19 cellular contexts compared by ENCODE assay signal in the genomic region with DNA sequence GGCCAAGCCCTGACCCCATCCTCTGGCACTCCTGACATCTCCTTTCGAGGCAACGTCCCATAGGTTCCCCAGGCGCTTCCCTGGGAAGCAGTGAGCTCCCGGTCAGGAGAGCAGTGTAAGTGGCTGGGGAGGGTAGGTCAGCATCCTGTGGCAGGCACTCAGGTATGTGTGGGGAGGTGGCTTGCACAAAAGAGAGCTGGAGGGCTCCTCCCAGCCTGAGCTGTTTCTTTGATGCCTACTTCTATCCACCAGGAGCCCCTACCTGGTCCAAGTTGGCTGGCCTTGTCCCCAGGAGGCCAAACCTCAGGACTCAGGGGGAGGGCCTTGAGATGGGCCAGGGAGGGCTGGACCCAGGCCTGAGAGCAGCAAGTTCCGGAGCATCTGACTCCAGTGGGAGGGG. TPM values are rescaled to one million over a fixed set of nuclear protein-coding genes. Genes with fewer than 3 reads are reported as not detected.
DNase-seq lines count a peak whose midpoint lies in the region; ATAC-seq and TF ChIP-seq lines count a peak whose summit lies in the region.
"Had no signal": no experiment of that assay in that cellular context is flagged by ENCODE, and none has a peak within 500 bp of the region (broad histone marks: within the 10 kb centered on the region; RNA-seq: fewer than 3 reads in every experiment).

No MANE protein-coding gene starts in this region.

- no peak overlapping the region for H2AK5ac ChIP-seq in IMR-90 (ENCODE audit: low read depth, low read length)

- H4K91ac ChIP-seq in IMR-90 (ENCODE audit: insufficient read depth, low read depth, low read length), result no peak overlapping the region

- CTCF ChIA-PET in IMR-90 (lab: Yijun Ruan, JAX), result no interaction called here

- H3K56ac ChIP-seq in IMR-90 (ENCODE audit: extremely low read depth, insufficient read depth, low read length), result no peak overlapping the region

- H3K4ac ChIP-seq in IMR-90 (ENCODE audit: low read depth, low read length), result no peak overlapping the region

- H4K20me1 ChIP-seq in IMR-90 (ENCODE audit: insufficient read depth, low read length), result no peaks in the 10 kb centered on the region

- no peak for TF ChIP-seq POLR2A in IMR-90 (IDR thresholded peaks at IDR 0.05; ENCODE audit: low read depth, low read length)

- H3K79me1 ChIP-seq in IMR-90 (ENCODE audit: low read depth in 1 of 2, low read length in 2 of 2), result no peaks in the 10 kb centered on the region

- 80% methylated on average over 1 of the region's 5 CpGs; no CpG with 5 or more reads in 1 of the 2 experiments for WGBS in IMR-90 (ENCODE audit: extremely low coverage in 2 of 2, insufficient read length in 1 of 2), 2 experiments

- TF ChIP-seq CTCF in IMR-90 (conservative IDR thresholded peaks at IDR 0.05; ENCODE audit: low read depth, low read length), result no peak

- no peak overlapping the region for H3K27ac ChIP-seq in IMR-90 (ENCODE audit: insufficient read depth, low read length)
- H3K27ac ChIP-seq in temporal lobe (ENCODE audit: low read depth, low read length), result peak overlapping the region; percentile 81
- H3K27ac ChIP-seq: C4-2B, GM23248, SJCRH30 had no signal

- H3K9ac ChIP-seq in IMR-90 (ENCODE audit: low read depth, low read length) (no peak overlapping the region), iPS-15b (ENCODE audit: low read depth, low read length) (peak overlapping the region; percentile 47)
- H3K9ac ChIP-seq: GM23248 had no signal

- in situ Hi-C loops in IMR-90 (cut with MboI; ENCODE audit: low sequenced_read_pairs), result no loop called here

- H4K5ac ChIP-seq in IMR-90 (ENCODE audit: low read depth, low read length), result no peak overlapping the region

- no peak overlapping the region for H2BK5ac ChIP-seq in IMR-90 (ENCODE audit: low read depth, low read length, poor library complexity, severe bottlenecking)

- H3K36me3 ChIP-seq in IMR-90 (ENCODE audit: control insufficient read depth, insufficient read depth, low read length) (no peaks in the 10 kb centered on the region), iPS-15b (ENCODE audit: control insufficient read depth, insufficient read depth, low read length) (no peaks in the 10 kb centered on the region)
- H3K36me3 ChIP-seq: SJCRH30 had no signal

- no peak overlapping the region for H3K18ac ChIP-seq in IMR-90 (ENCODE audit: low read depth, low read length)

- H2BK20ac ChIP-seq in IMR-90 (ENCODE audit: low read depth, low read length), result no peak overlapping the region

- no peaks in the 10 kb centered on the region for H3K9me1 ChIP-seq in IMR-90 (ENCODE audit: insufficient read depth, low read length)

- no peak for TF ChIP-seq RAD21 in IMR-90 (IDR thresholded peaks at IDR 0.05; ENCODE audit: low read length)

- POLR2A ChIA-PET in IMR-90 (lab: Charles Lee; ENCODE audit: unreplicated experiment), result no interaction called here

- DNase-seq in IMR-90, result no peak
- DNase-seq in cerebellar cortex (ENCODE audit: low spot score), result peak; percentile 24
- DNase-seq in occipital lobe (lab: John Stamatoyannopoulos, UW), result no peak
- no peak for DNase-seq in DMS114 treated with DMSO at 0.1 percent for 48 hours (lab: John Stamatoyannopoulos, UW; ENCODE audit: unreplicated experiment)
- DNase-seq: AML-193, DND-41, GM23248, KBM-7, NCI-H1105 treated with DMSO at 0.1 percent for 48 hours, NCI-H1694, NCI-H2081 treated with DMSO at 0.1 percent for 48 hours, NCI-H510A, PC-3, RPMI8226 had no signal

- H3K27me3 ChIP-seq in IMR-90 (ENCODE audit: control insufficient read depth, insufficient read depth, low read length) (peaks cover 67% of the 10 kb centered on the region), iPS-15b (ENCODE audit: control insufficient read depth, insufficient read depth, low read length) (no peaks in the 10 kb centered on the region)

- H3K4me2 ChIP-seq in IMR-90 (ENCODE audit: low read depth, low read length), result no peak overlapping the region

- H2BK120ac ChIP-seq in IMR-90 (ENCODE audit: low read depth, low read length), result no peak overlapping the region

- no peak overlapping the region for H3K4me3 ChIP-seq in IMR-90 (ENCODE audit: insufficient read depth, low read depth, low read length)
- no peak overlapping the region for H3K4me3 ChIP-seq in iPS-15b (ENCODE audit: low read depth, low read length)
- H3K4me3 ChIP-seq: GM23248, SJCRH30 had no signal

- no TSS peak for BruUV-seq in IMR-90 (replicated peaks; lab: Mats Ljungman, UMichigan)

- no peak overlapping the region for H3K23ac ChIP-seq in IMR-90 (ENCODE audit: low read depth, low read length)

- peak overlapping the region; percentile 5 for H2AFZ ChIP-seq in IMR-90 (replicated peaks; ENCODE audit: low read length, poor library complexity)
- H2AFZ ChIP-seq: GM23248 had no signal

- dilution Hi-C loops in IMR-90 (cut with HindIII; ENCODE audit: low sequenced_read_pairs, unreplicated experiment), result no loop called here

- ATAC-seq in IMR-90 (ENCODE audit: low read depth) (no peak), GM18520 (IDR thresholded peaks at IDR 0.05; ENCODE audit: unreplicated experiment) (no peak)
- ATAC-seq: PC-3 had no signal

- no peak overlapping the region for H4K8ac ChIP-seq in IMR-90 (ENCODE audit: low read depth in 2 of 2, low read length in 2 of 2)

- no peak overlapping the region for H2AK9ac ChIP-seq in IMR-90 (replicated peaks; ENCODE audit: low read depth, low read length, poor library complexity)

- H2BK15ac ChIP-seq in IMR-90 (ENCODE audit: low read depth, low read length), result no peak overlapping the region

- H3K9me3 ChIP-seq in IMR-90 (ENCODE audit: control insufficient read depth, insufficient read depth, low read length) (no peaks in the 10 kb centered on the region), iPS-15b (ENCODE audit: control insufficient read depth, insufficient read depth, low read length) (no peaks in the 10 kb centered on the region)
- H3K9me3 ChIP-seq: SJCRH30 had no signal

- no peak overlapping the region for H3K14ac ChIP-seq in IMR-90 (replicated peaks; ENCODE audit: low read depth, low read length)

- H3K4me1 ChIP-seq in IMR-90 (ENCODE audit: control insufficient read depth, insufficient read depth, low read length) (no peaks in the 10 kb centered on the region), iPS-15b (ENCODE audit: control insufficient read depth, insufficient read depth, low read length) (peaks cover 6% of the 10 kb centered on the region)
- H3K4me1 ChIP-seq: SJCRH30 had no signal

- intact Hi-C loops in IMR-90 (cut with micrococcal nuclease), result no loop called here

TF ChIP-seq in IMR-90, 13 proteins besides CTCF, POLR2A, EP300 and RAD21:
- no peak for TF ChIP-seq CHD1 (IDR thresholded peaks at IDR 0.05; ENCODE audit: low read depth, low read length)

RNA-seq across cellular contexts. Expression of a gene that starts 31.7 kb away (rescaled TPM):
- total RNA-seq in IMR-90 (2012; rRNA removed) (not detected in 2 replicates), temporal lobe (46.2 TPM), occipital lobe (45.7 TPM)
- polyA plus RNA-seq in IMR-90 (2012; rRNA removed), result 0.05 and 0.13 TPM in 2 replicates
- 0.14 TPM in 1 of 2 replicates, not detected in the other for polyA plus RNA-seq in IMR-90 (2012; cell fraction: cytosol; rRNA removed)
- 0.04 TPM in 1 of 2 replicates, not detected in the other for polyA plus RNA-seq in IMR-90 (2012; cell fraction: nucleus; rRNA removed; ENCODE audit: low replicate concordance)
- total RNA-seq: GM23248, PC-3 had no signal
- polyA plus RNA-seq: GM23248 had no signal

Comparison
In these comparisons a context has a peak if more than half of its experiments do, and no peak if none do; other contexts are left out.
1. RNA of a gene that starts 31.7 kb away (total RNA-seq): 46.2 TPM in temporal lobe (single experiment) and 45.7 TPM in occipital lobe (single experiment); not detected in IMR-90; every median in the first group is over 10 times any median in the second.